In the genomic region with DNA sequence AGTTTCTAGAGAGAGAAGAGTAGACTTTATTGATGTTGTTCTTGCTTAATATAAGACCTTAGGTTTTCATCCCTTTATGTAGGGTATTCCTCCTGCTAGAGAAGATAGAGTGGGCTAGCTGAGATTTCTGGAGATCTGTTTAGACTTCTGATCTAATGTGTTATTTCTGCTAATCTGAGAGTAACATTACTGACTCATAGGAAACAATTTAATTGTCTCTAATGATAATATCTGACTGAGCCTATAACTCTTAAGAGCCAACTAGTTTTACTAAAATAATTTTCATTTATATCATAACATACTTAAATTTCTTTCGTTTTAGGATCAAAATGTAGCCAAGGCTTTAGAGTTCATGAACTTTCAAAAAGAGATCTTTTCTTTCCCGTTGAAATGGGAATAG, we compare ENCODE assay signal across 8 cellular contexts.
"Had no signal": no experiment of that assay in that cellular context is flagged by ENCODE, and none has a peak within 500 bp of the region (broad histone marks: within the 10 kb centered on the region; RNA-seq: fewer than 3 reads in every experiment).

No MANE protein-coding gene starts in this region.

- H3K27ac ChIP-seq: GM23248 had no signal

- H3K4me3 ChIP-seq: GM23248, HAP-1, K562 had no signal

- ATAC-seq: HCT116, K562 had no signal

- H3K36me3 ChIP-seq: HAP-1 had no signal

- H3K9ac ChIP-seq: GM23248 had no signal

- H3K9me3 ChIP-seq: HAP-1 had no signal

- DNase-seq: GM23248, GOT3, H7, HFFc6, IMR-90 had no signal

- H2AFZ ChIP-seq: GM23248 had no signal

- H3K4me1 ChIP-seq: HAP-1 had no signal
